Comparison of ENCODE assay signal across 8 cellular contexts in genomic region chr9:96651626-96652025, GRCh38. TPM values are rescaled to one million over a fixed set of nuclear protein-coding genes. Genes with fewer than 3 reads are reported as not detected.
DNase-seq lines count a peak whose midpoint lies in the region; ATAC-seq, FAIRE-seq and TF ChIP-seq lines count a peak whose summit lies in the region.

No MANE protein-coding gene starts in this region.

- H3K27me3 Mint-ChIP-seq in GM23338 (ENCODE audit: insufficient read depth, low read depth, poor library complexity), result peaks cover 7% of the 10 kb centered on the region
- no peaks in the 10 kb centered on the region for H3K27me3 Mint-ChIP-seq in activated naive CD8-positive, alpha-beta T cell treated with anti-CD3 and anti-CD28 coated beads, Interleukin-2, amount 50 U/mL, for 24 hours

- peaks cover 4% of the 10 kb centered on the region; the same call in 1 of the 2 replicates for H3F3A ChIP-seq in GM23338 (replicated peaks; ENCODE audit: low read depth)

- H3K79me2 ChIP-seq in GM23338 (replicated peaks; ENCODE audit: insufficient read depth), result no peaks in the 10 kb centered on the region

- H3K9me3 Mint-ChIP-seq in GM23338, result no peaks in the 10 kb centered on the region; the same call in 2 of the 3 replicates
- no peaks in the 10 kb centered on the region for H3K9me3 Mint-ChIP-seq in activated naive CD8-positive, alpha-beta T cell treated with anti-CD3 and anti-CD28 coated beads, Interleukin-2, amount 50 U/mL, for 24 hours

- peaks cover 5% of the 10 kb centered on the region; the same call in 2 of the 3 replicates for H3K4me1 Mint-ChIP-seq in GM23338
- peaks cover 15% of the 10 kb centered on the region for H3K4me1 Mint-ChIP-seq in activated naive CD8-positive, alpha-beta T cell treated with anti-CD3 and anti-CD28 coated beads, Interleukin-2, amount 50 U/mL, for 24 hours

- FAIRE-seq in HTR-8/SVneo (lab: Jason Lieb, UNC), result no peak

- no peak overlapping the region for H3K27ac Mint-ChIP-seq in GM23338
- H3K27ac Mint-ChIP-seq in activated naive CD8-positive, alpha-beta T cell treated with anti-CD3 and anti-CD28 coated beads, Interleukin-2, amount 50 U/mL, for 24 hours, result no peak overlapping the region

- H3K4me1 ChIP-seq in GM23338 (ENCODE audit: insufficient read depth), result peaks cover 5% of the 10 kb centered on the region; the same call in 1 of the 2 replicates

- no peaks in the 10 kb centered on the region for H4K20me1 ChIP-seq in GM23338 (replicated peaks; ENCODE audit: insufficient read depth)

- H3K36me3 Mint-ChIP-seq in GM23338 (ENCODE audit: low read depth), result no peaks in the 10 kb centered on the region; the same call in 1 of the 3 replicates
- H3K36me3 Mint-ChIP-seq in activated naive CD8-positive, alpha-beta T cell treated with anti-CD3 and anti-CD28 coated beads, Interleukin-2, amount 50 U/mL, for 24 hours (ENCODE audit: low read depth), result no peaks in the 10 kb centered on the region

- no peak overlapping the region for H3K4me3 Mint-ChIP-seq in GM23338
- H3K4me3 Mint-ChIP-seq in activated naive CD8-positive, alpha-beta T cell treated with anti-CD3 and anti-CD28 coated beads, Interleukin-2, amount 50 U/mL, for 24 hours, result no peak overlapping the region

- no peaks in the 10 kb centered on the region for H3K36me3 ChIP-seq in GM23338 (ENCODE audit: insufficient read depth)

- no peaks in the 10 kb centered on the region; the same call in none of the 2 replicates for H3K27me3 ChIP-seq in GM23338 (ENCODE audit: insufficient read depth)

- H3K4me3 ChIP-seq in AG09309 (ENCODE audit: control insufficient read depth, low read depth, low read length) (no peak overlapping the region), GM23338 (no peak overlapping the region), fibroblast of the aortic adventitia (ENCODE audit: low read depth, low read length) (no peak overlapping the region)

- TF ChIP-seq CTCF in AG09309 (IDR thresholded peaks at IDR 0.05; ENCODE audit: control insufficient read depth, insufficient read depth, low read depth, low read length, missing control alignments), result peak; percentile 36
- peak in 1 of 2 experiments; percentile 69; a peak in 3 of 4 replicates for TF ChIP-seq CTCF in GM23338 (conservative IDR thresholded peaks at IDR 0.05; ENCODE audit: low read depth in 2 of 2)
- peak; percentile 64 for TF ChIP-seq CTCF in fibroblast of the aortic adventitia (IDR thresholded peaks at IDR 0.05; ENCODE audit: insufficient read depth, low read length)

- no peaks in the 10 kb centered on the region for H3K9me2 ChIP-seq in GM23338 (ENCODE audit: insufficient read depth)

- H3K4me2 ChIP-seq in GM23338, result no peak overlapping the region

- DNase-seq in AG09309 (ENCODE audit: low read depth) (no peak), GM23338 (ENCODE audit: low spot score) (peak; percentile 12), RKO (ENCODE audit: low spot score) (peak; percentile 83), fibroblast of the aortic adventitia (ENCODE audit: low read depth) (peak; percentile 49), HTR-8/SVneo (ENCODE audit: insufficient read length, low spot score) (no peak), cortex of kidney (lab: John Stamatoyannopoulos, UW) (no peak)
- DNase-seq in activated naive CD8-positive, alpha-beta T cell treated with anti-CD3 and anti-CD28 coated beads, Interleukin-2, amount 50 U/mL, for 24 hours, result no peak

- H2AFZ ChIP-seq in GM23338, result no peak overlapping the region

- ATAC-seq in GM23338 (no peak), GM18517 (IDR thresholded peaks at IDR 0.05; ENCODE audit: unreplicated experiment) (no peak)
- no peak for ATAC-seq in activated naive CD8-positive, alpha-beta T cell treated with anti-CD3 and anti-CD28 coated beads, Interleukin-2, amount 50 U/mL, for 24 hours

- H3K27ac ChIP-seq in GM23338 (ENCODE audit: low read depth), result no peak overlapping the region

TF ChIP-seq in GM23338, 12 proteins besides CTCF, POLR2A, EP300 and RAD21:
- TF ChIP-seq ZNF114 (CRISPR knock-in tag; IDR thresholded peaks at IDR 0.05) (no peak), ZNF331 (CRISPR knock-in tag; IDR thresholded peaks at IDR 0.05; ENCODE audit: low read depth) (no peak), EZH2phosphoT487 (IDR thresholded peaks at IDR 0.05; ENCODE audit: unreplicated experiment) (no peak), NANOG (IDR thresholded peaks at IDR 0.05; ENCODE audit: borderline replicate concordance) (no peak), POLR2AphosphoS5 (IDR thresholded peaks at IDR 0.05; ENCODE audit: low read depth) (no peak), ZNF462 (CRISPR knock-in tag; IDR thresholded peaks at IDR 0.05) (no peak), JUNB (IDR thresholded peaks at IDR 0.05; ENCODE audit: unreplicated experiment) (no peak), STAT1 (IDR thresholded peaks at IDR 0.05; ENCODE audit: unreplicated experiment) (no peak)

RNA-seq across cellular contexts. Expression of gene PRXL2C, which starts 3.5 kb away (rescaled TPM):
- 5.2 and 7.8 TPM in 2 replicates for total RNA-seq in GM23338 (2014; rRNA removed; shearing (Covaris generic))
- polyA plus RNA-seq in GM23338 (2016; fragmentation: Nextera tagmentation; extraction: Ambion mirVana), result 6.6 and 7.9 TPM in 2 replicates
- total RNA-seq in fibroblast of the aortic adventitia (ENCODE audit: low replicate concordance), result 12.8 and 40.0 TPM in 2 replicates

RNA-seq across cellular contexts. Expression of gene CDC14B, which starts 32.0 kb away (rescaled TPM):
- 52.1 and 53.4 TPM in 2 replicates for total RNA-seq in GM23338 (2014; rRNA removed; shearing (Covaris generic))
- polyA plus RNA-seq in GM23338 (2016; fragmentation: Nextera tagmentation; extraction: Ambion mirVana), result 11.9 and 12.2 TPM in 2 replicates
- 30.3 and 31.5 TPM in 2 replicates for total RNA-seq in fibroblast of the aortic adventitia (ENCODE audit: low replicate concordance)

Comparison
In these comparisons a context has a peak if more than half of its experiments do, and no peak if none do; other contexts are left out.
1. DNase-seq: peak in GM23338 (single experiment), RKO (single experiment) and fibroblast of the aortic adventitia (single experiment); none in AG09309 (single experiment), HTR-8/SVneo (single experiment), cortex of kidney (single experiment) and activated naive CD8-positive, alpha-beta T cell treated with anti-CD3 and anti-CD28 coated beads, Interleukin-2, amount 50 U/mL, for 24 hours (single experiment).